In genomic region chr2:84085562-84085961, GRCh38 we compare ENCODE assay signal across 27 cellular contexts.
"Had no signal": no experiment of that assay in that cellular context is flagged by ENCODE, and none has a peak within 500 bp of the region (broad histone marks: within the 10 kb centered on the region; RNA-seq: fewer than 3 reads in every experiment).

No MANE protein-coding gene starts in this region.

- ATAC-seq: activated naive CD4-positive, alpha-beta T cell treated with anti-CD3 and anti-CD28 coated beads, Interleukin-2, amount 50 U/mL, for 72 hours; activated T-cell treated with anti-CD3 and anti-CD28 coated beads, Interleukin-2, amount 50 U/mL, for 4 hours; body of pancreas; Panc1 had no signal

- DNase-seq: activated B cell treated with CpG ODN at 0.5 μM for 24 hours; activated CD4-positive, alpha-beta memory T cell treated with anti-CD3 and anti-CD28 coated beads for 36 hours; activated CD4-positive, alpha-beta T cell treated with anti-CD3 and anti-CD28 coated beads for 4 hours; activated CD4-positive, alpha-beta T cell treated with anti-CD3 and anti-CD28 coated beads, Interleukin-2, amount 50 U/mL, for 1 hour; activated CD4-positive, CD25-positive, alpha-beta regulatory T cell treated with anti-CD3 and anti-CD28 coated beads, Interleukin-2, amount 50 U/mL, for 72 hours; activated CD8-positive, alpha-beta memory T cell treated with anti-CD3 and anti-CD28 coated beads, Interleukin-2, amount 50 U/mL, for 4 hours; activated gamma-delta T cell treated with Interleukin-2 at 50 U/mL for 16 hours; activated naive CD4-positive, alpha-beta T cell treated with anti-CD3 and anti-CD28 coated beads for 36 hours; activated T-cell treated with anti-CD3 and anti-CD28 coated beads for 4 hours; activated T-cell treated with anti-CD3 and anti-CD28 coated beads, Interleukin-2, amount 50 U/mL, for 4 hours; adrenal gland; body of pancreas; NCI-H1105 treated with DMSO at 0.1 percent for 48 hours; NCI-H1436; NCI-H1694; NCI-H1930; NCI-H2107; NCI-H345; NCI-H524 treated with DMSO at 0.1 percent for 48 hours; NCI-H774; SIG-M5; SW 1271; T-helper 1 cell; T-helper 2 cell; T-helper 9 cell had no signal
